In genomic region chr12:130546494-130546893, GRCh38 we compare ENCODE assay signal across 34 cellular contexts.
"Had no signal": no experiment of that assay in that cellular context is flagged by ENCODE, and none has a peak within 500 bp of the region (broad histone marks: within the 10 kb centered on the region; RNA-seq: fewer than 3 reads in every experiment).

No MANE protein-coding gene starts in this region.

- H3K4me3 ChIP-seq: MG63 had no signal

- DNase-seq: Karpas-422, Kasumi-1, MG63, MM.1S, MV-4-11, NCI-H1048, NCI-H1092, NCI-H1092 treated with DMSO at 0.1 percent for 48 hours, NCI-H1105, NCI-H1105 treated with DMSO at 0.1 percent for 48 hours, NCI-H1417, NCI-H1417 treated with DMSO at 0.1 percent for 48 hours, NCI-H1436, NCI-H1436 treated with DMSO at 0.1 percent for 48 hours, NCI-H146, NCI-H1694, NCI-H1694 treated with DMSO at 0.1 percent for 48 hours, NCI-H187, NCI-H187 treated with DMSO at 0.1 percent for 48 hours, NCI-H1930, NCI-H2029, NCI-H2029 treated with DMSO at 0.1 percent for 48 hours, NCI-H2081, NCI-H2081 treated with DMSO at 0.1 percent for 48 hours, NCI-H2107, NCI-H2171, NCI-H2171 treated with DMSO at 0.1 percent for 48 hours, NCI-H2227 treated with DMSO at 0.1 percent for 48 hours, NCI-H226, NCI-H345, NCI-H446, NCI-H446 treated with DMSO at 0.1 percent for 48 hours, NCI-H510A, NCI-H510A treated with DMSO at 0.1 percent for 48 hours had no signal

- H3K27me3 ChIP-seq: MG63 had no signal

- H3K9me3 ChIP-seq: MG63 had no signal

- H3K36me3 ChIP-seq: MG63 had no signal
